ENCODE assay signal across 6 cellular contexts in genomic region chr3:39370450-39370849, GRCh38. TPM values are rescaled to one million over a fixed set of nuclear protein-coding genes. Genes with fewer than 3 reads are reported as not detected.
"Had no signal": no experiment of that assay in that cellular context is flagged by ENCODE, and none has a peak within 500 bp of the region (broad histone marks: within the 10 kb centered on the region; RNA-seq: fewer than 3 reads in every experiment).

No MANE protein-coding gene starts in this region.

RNA-seq across cellular contexts. Expression of gene CCR8, which starts 40.9 kb away (rescaled TPM):
- total RNA-seq: GM23248, GM23338, H1, H4, H7, HFFc6 had no signal
- polyA plus RNA-seq: GM23248 had no signal
